1 cellular context compared by ENCODE assay signal in genomic region chr19:16586477-16586871, GRCh38.
TF ChIP-seq lines count a peak whose summit lies in the region.

No MANE protein-coding gene starts in this region.

TF ChIP-seq in GM23338, 12 proteins besides CTCF, POLR2A, EP300 and RAD21 (continued from another document):
- TF ChIP-seq POLR2AphosphoS5 (IDR thresholded peaks at IDR 0.05; ENCODE audit: low read depth) (no peak), EZH2phosphoT487 (IDR thresholded peaks at IDR 0.05; ENCODE audit: unreplicated experiment) (no peak), ZNF114 (CRISPR knock-in tag; IDR thresholded peaks at IDR 0.05) (no peak), STAT1 (IDR thresholded peaks at IDR 0.05; ENCODE audit: unreplicated experiment) (no peak), EZH2 (IDR thresholded peaks at IDR 0.05; ENCODE audit: low read depth, unreplicated experiment) (no peak), ETS1 (IDR thresholded peaks at IDR 0.05) (no peak), JUNB (IDR thresholded peaks at IDR 0.05; ENCODE audit: unreplicated experiment) (no peak), CREB1 (CRISPR knock-in tag; IDR thresholded peaks at IDR 0.05; ENCODE audit: low read depth) (no peak), NANOG (IDR thresholded peaks at IDR 0.05; ENCODE audit: borderline replicate concordance) (no peak)
- TF ChIP-seq, protein P1, sequence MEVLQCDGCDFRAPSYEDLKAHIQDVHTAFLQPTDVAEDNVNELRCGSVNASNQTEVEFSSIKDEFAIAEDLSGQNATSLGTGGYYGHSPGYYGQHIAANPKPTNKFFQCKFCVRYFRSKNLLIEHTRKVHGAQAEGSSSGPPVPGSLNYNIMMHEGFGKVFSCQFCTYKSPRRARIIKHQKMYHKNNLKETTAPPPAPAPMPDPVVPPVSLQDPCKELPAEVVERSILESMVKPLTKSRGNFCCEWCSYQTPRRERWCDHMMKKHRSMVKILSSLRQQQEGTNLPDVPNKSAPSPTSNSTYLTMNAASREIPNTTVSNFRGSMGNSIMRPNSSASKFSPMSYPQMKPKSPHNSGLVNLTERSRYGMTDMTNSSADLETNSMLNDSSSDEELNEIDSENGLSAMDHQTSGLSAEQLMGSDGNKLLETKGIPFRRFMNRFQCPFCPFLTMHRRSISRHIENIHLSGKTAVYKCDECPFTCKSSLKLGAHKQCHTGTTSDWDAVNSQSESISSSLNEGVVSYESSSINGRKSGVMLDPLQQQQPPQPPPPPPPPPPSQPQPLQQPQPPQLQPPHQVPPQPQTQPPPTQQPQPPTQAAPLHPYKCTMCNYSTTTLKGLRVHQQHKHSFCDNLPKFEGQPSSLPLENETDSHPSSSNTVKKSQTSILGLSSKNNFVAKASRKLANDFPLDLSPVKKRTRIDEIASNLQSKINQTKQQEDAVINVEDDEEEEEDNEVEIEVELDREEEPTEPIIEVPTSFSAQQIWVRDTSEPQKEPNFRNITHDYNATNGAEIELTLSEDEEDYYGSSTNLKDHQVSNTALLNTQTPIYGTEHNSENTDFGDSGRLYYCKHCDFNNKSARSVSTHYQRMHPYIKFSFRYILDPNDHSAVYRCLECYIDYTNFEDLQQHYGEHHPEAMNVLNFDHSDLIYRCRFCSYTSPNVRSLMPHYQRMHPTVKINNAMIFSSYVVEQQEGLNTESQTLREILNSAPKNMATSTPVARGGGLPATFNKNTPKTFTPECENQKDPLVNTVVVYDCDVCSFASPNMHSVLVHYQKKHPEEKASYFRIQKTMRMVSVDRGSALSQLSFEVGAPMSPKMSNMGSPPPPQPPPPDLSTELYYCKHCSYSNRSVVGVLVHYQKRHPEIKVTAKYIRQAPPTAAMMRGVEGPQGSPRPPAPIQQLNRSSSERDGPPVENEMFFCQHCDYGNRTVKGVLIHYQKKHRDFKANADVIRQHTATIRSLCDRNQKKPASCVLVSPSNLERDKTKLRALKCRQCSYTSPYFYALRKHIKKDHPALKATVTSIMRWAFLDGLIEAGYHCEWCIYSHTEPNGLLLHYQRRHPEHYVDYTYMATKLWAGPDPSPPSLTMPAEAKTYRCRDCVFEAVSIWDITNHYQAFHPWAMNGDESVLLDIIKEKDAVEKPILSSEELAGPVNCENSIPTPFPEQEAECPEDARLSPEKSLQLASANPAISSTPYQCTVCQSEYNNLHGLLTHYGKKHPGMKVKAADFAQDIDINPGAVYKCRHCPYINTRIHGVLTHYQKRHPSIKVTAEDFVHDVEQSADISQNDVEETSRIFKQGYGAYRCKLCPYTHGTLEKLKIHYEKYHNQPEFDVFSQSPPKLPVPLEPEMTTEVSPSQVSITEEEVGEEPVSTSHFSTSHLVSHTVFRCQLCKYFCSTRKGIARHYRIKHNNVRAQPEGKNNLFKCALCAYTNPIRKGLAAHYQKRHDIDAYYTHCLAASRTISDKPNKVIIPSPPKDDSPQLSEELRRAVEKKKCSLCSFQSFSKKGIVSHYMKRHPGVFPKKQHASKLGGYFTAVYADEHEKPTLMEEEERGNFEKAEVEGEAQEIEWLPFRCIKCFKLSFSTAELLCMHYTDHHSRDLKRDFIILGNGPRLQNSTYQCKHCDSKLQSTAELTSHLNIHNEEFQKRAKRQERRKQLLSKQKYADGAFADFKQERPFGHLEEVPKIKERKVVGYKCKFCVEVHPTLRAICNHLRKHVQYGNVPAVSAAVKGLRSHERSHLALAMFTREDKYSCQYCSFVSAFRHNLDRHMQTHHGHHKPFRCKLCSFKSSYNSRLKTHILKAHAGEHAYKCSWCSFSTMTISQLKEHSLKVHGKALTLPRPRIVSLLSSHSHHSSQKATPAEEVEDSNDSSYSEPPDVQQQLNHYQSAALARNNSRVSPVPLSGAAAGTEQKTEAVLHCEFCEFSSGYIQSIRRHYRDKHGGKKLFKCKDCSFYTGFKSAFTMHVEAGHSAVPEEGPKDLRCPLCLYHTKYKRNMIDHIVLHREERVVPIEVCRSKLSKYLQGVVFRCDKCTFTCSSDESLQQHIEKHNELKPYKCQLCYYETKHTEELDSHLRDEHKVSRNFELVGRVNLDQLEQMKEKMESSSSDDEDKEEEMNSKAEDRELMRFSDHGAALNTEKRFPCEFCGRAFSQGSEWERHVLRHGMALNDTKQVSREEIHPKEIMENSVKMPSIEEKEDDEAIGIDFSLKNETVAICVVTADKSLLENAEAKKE (CRISPR knock-in tag; IDR thresholded peaks at IDR 0.05), result no peak
